In genomic region chr1:101200513-101200912, GRCh38 we compare ENCODE assay signal across 10 cellular contexts. TPM values are rescaled to one million over a fixed set of nuclear protein-coding genes. Genes with fewer than 3 reads are reported as not detected.
A peak's percentile ranks its signal among the peaks of the same experiment; 100 is the strongest.
DNase-seq lines count a peak whose midpoint lies in the region; ATAC-seq and TF ChIP-seq lines count a peak whose summit lies in the region.
"Had no signal": no experiment of that assay in that cellular context is flagged by ENCODE, and none has a peak within 500 bp of the region (broad histone marks: within the 10 kb centered on the region; RNA-seq: fewer than 3 reads in every experiment).

No MANE protein-coding gene starts in this region.

- H3K4me1 ChIP-seq in adipocyte (ENCODE audit: control insufficient read depth, insufficient read depth, low read length), result peaks cover 8% of the 10 kb centered on the region

- peaks cover 3% of the 10 kb centered on the region for H3K4me1 Mint-ChIP-seq in glutamatergic neuron (ENCODE audit: low read depth, unreplicated experiment)

- H3K9me3 Mint-ChIP-seq in glutamatergic neuron (ENCODE audit: unreplicated experiment), result peaks cover 1% of the 10 kb centered on the region

- no peaks in the 10 kb centered on the region for H3K36me3 Mint-ChIP-seq in glutamatergic neuron (ENCODE audit: unreplicated experiment)

- H3K27ac Mint-ChIP-seq in glutamatergic neuron (ENCODE audit: unreplicated experiment), result no peak overlapping the region

- POLR2A ChIA-PET in AG04449 (lab: Yijun Ruan, JAX), result interaction anchor here (0.8 to 1.2 kb wide), 3 partner anchors 16 to 63 kb away, joined by 3 to 5 read pairs (median 3); no protein-coding TSS in a partner anchor

- H3K4me3 ChIP-seq in AG04449 (ENCODE audit: low read depth, low read length), result no peak overlapping the region
- H3K4me3 ChIP-seq in adipocyte (ENCODE audit: low read length), result no peak overlapping the region

- no peak overlapping the region for H3K4me3 Mint-ChIP-seq in glutamatergic neuron (ENCODE audit: unreplicated experiment)

- DNase-seq in AG04449 (ENCODE audit: low read depth, low spot score) (peak; percentile 75), HCEC 1CT (peak; percentile 97), adipocyte (ENCODE audit: low read depth) (peak; percentile 84), iPS DF 19.7 (ENCODE audit: low read depth, low spot score) (peak; percentile 30), NCI-H1694 (lab: John Stamatoyannopoulos, UW) (no peak), glutamatergic neuron (no peak)
- DNase-seq: NCI-H526 had no signal

- no peaks in the 10 kb centered on the region for H3K36me3 ChIP-seq in adipocyte (ENCODE audit: control insufficient read depth, insufficient read depth, low read length, severe bottlenecking)

- CTCF ChIA-PET in AG04449 (lab: Yijun Ruan, JAX), result interaction anchor here (0.6 to 1.5 kb wide), 7 partner anchors 10 to 168 kb away, joined by 3 to 7 read pairs (median 3); no protein-coding TSS in a partner anchor

- H3K27me3 ChIP-seq in adipocyte (replicated peaks; ENCODE audit: control insufficient read depth, insufficient read depth, low read length), result no peaks in the 10 kb centered on the region

- no peaks in the 10 kb centered on the region for H3K9me3 ChIP-seq in adipocyte (ENCODE audit: control insufficient read depth, low read length)

- H3K27me3 Mint-ChIP-seq in glutamatergic neuron (ENCODE audit: unreplicated experiment), result peaks cover 3% of the 10 kb centered on the region

- peak overlapping the region; percentile 20 for H3K9ac ChIP-seq in adipocyte (ENCODE audit: low read length)
- H3K9ac ChIP-seq: KMS-11 had no signal

- no peak for ATAC-seq in HG02938 (IDR thresholded peaks at IDR 0.05; ENCODE audit: unreplicated experiment)
- ATAC-seq in HG02678 (IDR thresholded peaks at IDR 0.05; ENCODE audit: unreplicated experiment), result no peak

- TF ChIP-seq CTCF in AG04449 (IDR thresholded peaks at IDR 0.05; ENCODE audit: insufficient read depth, low read length, missing control alignments), result no peak
- no peak for TF ChIP-seq CTCF in glutamatergic neuron (IDR thresholded peaks at IDR 0.05; ENCODE audit: partially characterized antibody, unreplicated experiment)

RNA-seq across cellular contexts. Expression of gene S1PR1, which starts 36.3 kb away (rescaled TPM):
- not detected for total RNA-seq in glutamatergic neuron (ENCODE audit: unreplicated experiment)

Comparison
In these comparisons a context has a peak if more than half of its experiments do, and no peak if none do; other contexts are left out.
1. DNase-seq: peak in AG04449 (single experiment), HCEC 1CT (single experiment), adipocyte (single experiment) and iPS DF 19.7 (single experiment); none in NCI-H1694 (single experiment) and glutamatergic neuron (single experiment).